ENCODE assay signal across 9 cellular contexts in the genomic region with DNA sequence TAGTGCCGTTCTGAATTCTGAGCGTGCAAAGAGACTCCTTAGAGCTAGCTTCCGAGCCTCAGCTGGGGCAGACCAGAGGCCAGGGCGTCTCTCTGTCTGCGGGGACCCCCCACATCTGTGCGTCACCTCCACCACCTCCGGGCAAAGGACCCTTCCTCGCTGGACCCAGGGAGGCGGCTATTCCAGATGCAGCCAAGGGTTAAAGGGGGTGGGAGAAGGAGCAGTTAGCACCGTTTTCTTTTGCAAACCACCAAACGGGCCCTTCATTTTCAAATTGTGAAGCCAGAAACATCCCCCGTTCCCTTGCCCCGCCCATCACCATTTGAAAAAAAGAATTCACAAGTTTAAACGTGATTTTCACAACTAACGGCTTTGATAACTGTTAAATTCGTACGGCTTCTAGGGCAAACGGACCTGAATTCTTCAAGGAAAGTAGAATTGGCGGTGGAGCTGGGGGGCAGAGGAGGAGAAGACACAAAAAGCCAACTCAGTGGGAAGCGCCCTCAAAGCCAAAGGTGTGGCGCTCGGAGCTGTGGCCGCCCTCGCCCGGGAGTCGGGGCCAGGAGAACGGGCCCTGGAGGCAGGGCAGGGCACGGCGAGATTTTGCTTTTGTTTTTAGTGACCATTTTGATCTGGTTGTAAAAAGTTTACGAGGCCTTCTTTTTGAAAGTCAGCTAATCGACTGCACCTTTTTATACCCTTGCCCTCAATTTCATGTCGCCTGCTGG. TPM values are rescaled to one million over a fixed set of nuclear protein-coding genes. Genes with fewer than 3 reads are reported as not detected.
DNase-seq lines count a peak whose midpoint lies in the region; ATAC-seq and TF ChIP-seq lines count a peak whose summit lies in the region.
"Had no signal": no experiment of that assay in that cellular context is flagged by ENCODE, and none has a peak within 500 bp of the region (broad histone marks: within the 10 kb centered on the region; RNA-seq: fewer than 3 reads in every experiment).

No MANE protein-coding gene starts in this region.

- peaks cover 2 to 42% of the 10 kb centered on the region in 2 donors for H3K4me1 ChIP-seq in thoracic aorta (ENCODE audit: control insufficient read depth in 1 of 2, low read depth in 2 of 2)

- H3K27ac Mint-ChIP-seq in activated CD4-positive, alpha-beta T cell treated with anti-CD3 and anti-CD28 coated beads, Interleukin-2, amount 10 ng/mL, durations not matched to agents 24 days and 14 days: no peak overlapping the region
- H3K27ac Mint-ChIP-seq in central memory CD8-positive, alpha-beta T cell (ENCODE audit: low read depth): no peak overlapping the region

- no peaks in the 10 kb centered on the region for H3K9me3 ChIP-seq in thoracic aorta

- ATAC-seq in central memory CD8-positive, alpha-beta T cell (replicated peaks; ENCODE audit: extremely low read depth, poor library complexity, severe bottlenecking): no peak
- no peak for ATAC-seq in thoracic aorta (ENCODE audit: insufficient number of reproducible peaks, low FRiP score, low read depth)
- ATAC-seq in activated CD4-positive, CD25-positive, alpha-beta regulatory T cell treated with anti-CD3 and anti-CD28 coated beads, Interleukin-2, amount 50 U/mL, for 24 hours: no peak
- ATAC-seq in HG02759 (IDR thresholded peaks at IDR 0.05; ENCODE audit: unreplicated experiment): no peak

- no peak for TF ChIP-seq CTCF in thoracic aorta (IDR thresholded peaks at IDR 0.05)

- H3K27me3 Mint-ChIP-seq in activated CD4-positive, alpha-beta T cell treated with anti-CD3 and anti-CD28 coated beads, Interleukin-2, amount 10 ng/mL, durations not matched to agents 24 days and 14 days: peaks cover 81% of the 10 kb centered on the region
- peaks cover 95% of the 10 kb centered on the region for H3K27me3 Mint-ChIP-seq in central memory CD8-positive, alpha-beta T cell

- intact Hi-C loops in activated CD4-positive, alpha-beta T cell treated with anti-CD3 and anti-CD28 coated beads, Interleukin-2, amount 10 ng/mL, durations not matched to agents 24 days and 14 days (cut with micrococcal nuclease): no loop called here

- H3K27me3 ChIP-seq in thoracic aorta (replicated peaks; ENCODE audit: insufficient read depth): no peaks in the 10 kb centered on the region

- H3K4me3 ChIP-seq in thoracic aorta: peak overlapping the region; percentile 91

- peak overlapping the region; percentile 39 for H3K4me3 Mint-ChIP-seq in activated CD4-positive, alpha-beta T cell treated with anti-CD3 and anti-CD28 coated beads, Interleukin-2, amount 10 ng/mL, durations not matched to agents 24 days and 14 days
- peak overlapping the region; percentile 56 for H3K4me3 Mint-ChIP-seq in central memory CD8-positive, alpha-beta T cell

- H3K4me1 Mint-ChIP-seq in activated CD4-positive, alpha-beta T cell treated with anti-CD3 and anti-CD28 coated beads, Interleukin-2, amount 10 ng/mL, durations not matched to agents 24 days and 14 days: peaks cover 24% of the 10 kb centered on the region
- H3K4me1 Mint-ChIP-seq in central memory CD8-positive, alpha-beta T cell: peaks cover 18% of the 10 kb centered on the region

- peak overlapping the region; percentile 18 to 97 for H3K27ac ChIP-seq in thoracic aorta

- H3K36me3 Mint-ChIP-seq in activated CD4-positive, alpha-beta T cell treated with anti-CD3 and anti-CD28 coated beads, Interleukin-2, amount 10 ng/mL, durations not matched to agents 24 days and 14 days (ENCODE audit: low read depth): peaks cover 5% of the 10 kb centered on the region
- peaks cover 5% of the 10 kb centered on the region for H3K36me3 Mint-ChIP-seq in central memory CD8-positive, alpha-beta T cell (ENCODE audit: insufficient read depth)

- peak; percentile 55 for DNase-seq in activated CD4-positive, alpha-beta T cell treated with anti-CD3 and anti-CD28 coated beads, Interleukin-2, amount 10 ng/mL, durations not matched to agents 24 days and 14 days
- DNase-seq in activated CD4-positive, alpha-beta T cell treated with anti-CD3 and anti-CD28 coated beads for 1 hour: no peak
- DNase-seq in central memory CD8-positive, alpha-beta T cell (ENCODE audit: low spot score in 2 of 2): no peak
- DNase-seq in left kidney (ENCODE audit: low read depth, low spot score): peak; percentile 41
- DNase-seq in thoracic aorta (ENCODE audit: low spot score): no peak
- no peak for DNase-seq in cerebellar cortex (ENCODE audit: low spot score)
- DNase-seq: NCI-H446 had no signal

- no peaks in the 10 kb centered on the region for H3K9me3 Mint-ChIP-seq in activated CD4-positive, alpha-beta T cell treated with anti-CD3 and anti-CD28 coated beads, Interleukin-2, amount 10 ng/mL, durations not matched to agents 24 days and 14 days
- no peaks in the 10 kb centered on the region for H3K9me3 Mint-ChIP-seq in central memory CD8-positive, alpha-beta T cell

- H3K36me3 ChIP-seq in thoracic aorta: no peaks in the 10 kb centered on the region

RNA-seq across cellular contexts. Expression of gene PDGFRA, which starts 3.3 kb away (rescaled TPM):
- total RNA-seq in activated CD4-positive, alpha-beta T cell treated with anti-CD3 and anti-CD28 coated beads, Interleukin-2, amount 10 ng/mL, durations not matched to agents 24 days and 14 days: 0.28 and 0.54 TPM in 2 replicates
- 100 to 1,000 TPM; 133 to 268 TPM for total RNA-seq in thoracic aorta

Comparison
In these comparisons a context has a peak if more than half of its experiments do, and no peak if none do; other contexts are left out.
1. DNase-seq: peak in activated CD4-positive, alpha-beta T cell treated with anti-CD3 and anti-CD28 coated beads, Interleukin-2, amount 10 ng/mL, durations not matched to agents 24 days and 14 days (single experiment) and left kidney (single experiment); none in activated CD4-positive, alpha-beta T cell treated with anti-CD3 and anti-CD28 coated beads for 1 hour (single experiment), central memory CD8-positive, alpha-beta T cell (0 of 2), thoracic aorta (single experiment) and cerebellar cortex (single experiment).
2. RNA of gene PDGFRA, which starts 3.3 kb away (total RNA-seq): 133 to 268 TPM in thoracic aorta; 0.28 to 0.54 TPM in activated CD4-positive, alpha-beta T cell treated with anti-CD3 and anti-CD28 coated beads, Interleukin-2, amount 10 ng/mL, durations not matched to agents 24 days and 14 days; every median in the first group is over 10 times any median in the second.